Comparison of ENCODE assay signal across 9 cellular contexts in the genomic region with DNA sequence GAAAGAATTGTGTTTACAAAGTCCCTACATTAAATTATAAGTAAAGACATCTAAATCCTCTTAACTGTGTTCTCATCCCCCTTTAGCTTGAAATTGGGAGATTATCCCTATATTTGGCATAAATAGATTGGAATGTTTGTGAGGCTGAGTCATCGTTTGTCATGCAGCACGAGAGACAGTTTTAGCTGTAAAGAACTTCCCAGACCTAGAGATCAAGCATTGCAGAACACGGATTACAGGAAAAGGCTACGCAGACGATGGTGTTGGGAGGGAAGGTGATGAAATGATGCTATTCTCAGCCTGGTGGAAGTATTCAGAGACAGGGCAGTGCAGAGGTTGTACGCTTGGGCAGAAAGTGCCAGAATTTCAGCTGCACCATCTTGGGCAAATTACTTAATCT.
A peak's percentile ranks its signal among the peaks of the same experiment; 100 is the strongest.
DNase-seq lines count a peak whose midpoint lies in the region; ATAC-seq and TF ChIP-seq lines count a peak whose summit lies in the region.
"Had no signal": no experiment of that assay in that cellular context is flagged by ENCODE, and none has a peak within 500 bp of the region (broad histone marks: within the 10 kb centered on the region; RNA-seq: fewer than 3 reads in every experiment).

No MANE protein-coding gene starts in this region.

- no peak overlapping the region for H3K4me3 ChIP-seq in SJSA1
- H3K4me3 ChIP-seq in fibroblast of the aortic adventitia (ENCODE audit: low read depth, low read length), result no peak overlapping the region
- no peak overlapping the region for H3K4me3 ChIP-seq in gastrocnemius medialis

- TF ChIP-seq CTCF in fibroblast of the aortic adventitia (IDR thresholded peaks at IDR 0.05; ENCODE audit: insufficient read depth, low read length) (peak; percentile 5), gastrocnemius medialis (IDR thresholded peaks at IDR 0.05 in 4 of 5, conservative IDR thresholded peaks at IDR 0.05 in 1 of 5) (no peak)

- peak; percentile 76 for DNase-seq in GM04504 (ENCODE audit: low read depth)
- peak; percentile 60 to 73 for DNase-seq in SJSA1 (ENCODE audit: low read depth in 1 of 2, low spot score in 2 of 2)
- DNase-seq in fibroblast of the aortic adventitia (ENCODE audit: low read depth), result peak; percentile 97
- DNase-seq in gastrocnemius medialis, result no peak
- DNase-seq in LoVo (ENCODE audit: low spot score), result no peak
- DNase-seq in NCI-H2081 treated with DMSO at 0.1 percent for 48 hours (lab: John Stamatoyannopoulos, UW), result no peak
- no peak for DNase-seq in activated gamma-delta T cell treated with Interleukin-2 at 50 U/mL for 16 hours
- DNase-seq: SHP77 treated with DMSO at 0.1 percent for 48 hours had no signal

- H3K27ac ChIP-seq in SJSA1 (peak overlapping the region; percentile 20; the same call in 1 of the 2 replicates), gastrocnemius medialis (peak overlapping the region in 3 of 4 donors; percentile 14 to 56 (median 55))

- H3K27me3 ChIP-seq in SJSA1 (replicated peaks), result no peaks in the 10 kb centered on the region
- no peaks in the 10 kb centered on the region for H3K27me3 ChIP-seq in gastrocnemius medialis

- H3K36me3 ChIP-seq in SJSA1 (no peaks in the 10 kb centered on the region), gastrocnemius medialis (no peaks in the 10 kb centered on the region)

- intact Hi-C loops in gastrocnemius medialis (cut with DNase I; ENCODE audit: low total_unique reads), result no loop called here

- H3K4me1 ChIP-seq in SJSA1 (replicated peaks) (peaks cover 20% of the 10 kb centered on the region), gastrocnemius medialis (no peaks in the 10 kb centered on the region)

- no peaks in the 10 kb centered on the region for H3K9me3 ChIP-seq in SJSA1 (replicated peaks)
- H3K9me3 ChIP-seq in gastrocnemius medialis, result no peaks in the 10 kb centered on the region

- TF ChIP-seq POLR2A in gastrocnemius medialis (IDR thresholded peaks at IDR 0.05), result no peak

- in situ Hi-C loops in gastrocnemius medialis (cut with MboI; ENCODE audit: low sequenced_read_pairs in 4 of 4), result no loop called here

- no peak for ATAC-seq in gastrocnemius medialis
- no peak for ATAC-seq in HG03469 (IDR thresholded peaks at IDR 0.05; ENCODE audit: unreplicated experiment)

Comparison
In these comparisons a context has a peak if more than half of its experiments do, and no peak if none do; other contexts are left out.
1. DNase-seq: peak in GM04504 (single experiment), SJSA1 (2 of 2) and fibroblast of the aortic adventitia (single experiment); none in gastrocnemius medialis (0 of 2), LoVo (single experiment), NCI-H2081 treated with DMSO at 0.1 percent for 48 hours (single experiment) and activated gamma-delta T cell treated with Interleukin-2 at 50 U/mL for 16 hours (single experiment).